ENCODE assay signal across 1 cellular context in the genomic region with DNA sequence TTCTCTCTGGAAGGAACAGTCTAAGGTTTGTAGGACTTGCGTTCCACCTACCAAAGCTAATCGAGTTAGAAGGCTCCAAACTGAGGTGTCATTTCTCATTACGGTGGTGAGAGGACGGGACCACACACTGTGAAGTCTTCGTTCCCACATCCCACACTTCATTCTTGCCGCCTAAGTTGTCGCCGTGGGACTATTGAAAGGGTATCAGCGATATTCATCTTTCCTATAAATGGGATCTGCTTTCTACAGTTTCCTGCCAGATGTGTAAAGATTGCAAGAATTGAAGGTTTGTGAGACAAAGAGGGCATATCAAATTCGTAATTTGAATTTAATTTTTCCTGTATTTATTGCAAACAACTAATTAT.
TF ChIP-seq lines count a peak whose summit lies in the region.

No MANE protein-coding gene starts in this region.

TF ChIP-seq in endothelial cell of umbilical vein, 7 proteins besides CTCF, POLR2A, EP300 and RAD21:
- TF ChIP-seq GATA2 (IDR thresholded peaks at IDR 0.05; ENCODE audit: insufficient read depth, insufficient read length, low read depth, low read length), result no peak
- no peak for TF ChIP-seq EZH2 (IDR thresholded peaks at IDR 0.05; ENCODE audit: borderline replicate concordance, low read depth, low read length, severe bottlenecking)
- TF ChIP-seq FOS (IDR thresholded peaks at IDR 0.05; ENCODE audit: borderline replicate concordance, insufficient read depth, low read length), result no peak
- TF ChIP-seq POLR2AphosphoS5 (IDR thresholded peaks at IDR 0.05; ENCODE audit: insufficient read depth, low read depth, low read length), result no peak
- no peak for TF ChIP-seq JUN (IDR thresholded peaks at IDR 0.05; ENCODE audit: borderline replicate concordance, insufficient read depth, insufficient read length, low read depth)
- TF ChIP-seq, protein P1, sequence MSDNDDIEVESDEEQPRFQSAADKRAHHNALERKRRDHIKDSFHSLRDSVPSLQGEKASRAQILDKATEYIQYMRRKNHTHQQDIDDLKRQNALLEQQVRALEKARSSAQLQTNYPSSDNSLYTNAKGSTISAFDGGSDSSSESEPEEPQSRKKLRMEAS (IDR thresholded peaks at IDR 0.05; ENCODE audit: insufficient read depth, insufficient read length), result no peak
- no peak for TF ChIP-seq MYC (IDR thresholded peaks at IDR 0.05; ENCODE audit: low read depth, low read length)
